1 cellular context compared by ENCODE assay signal in the genomic region with DNA sequence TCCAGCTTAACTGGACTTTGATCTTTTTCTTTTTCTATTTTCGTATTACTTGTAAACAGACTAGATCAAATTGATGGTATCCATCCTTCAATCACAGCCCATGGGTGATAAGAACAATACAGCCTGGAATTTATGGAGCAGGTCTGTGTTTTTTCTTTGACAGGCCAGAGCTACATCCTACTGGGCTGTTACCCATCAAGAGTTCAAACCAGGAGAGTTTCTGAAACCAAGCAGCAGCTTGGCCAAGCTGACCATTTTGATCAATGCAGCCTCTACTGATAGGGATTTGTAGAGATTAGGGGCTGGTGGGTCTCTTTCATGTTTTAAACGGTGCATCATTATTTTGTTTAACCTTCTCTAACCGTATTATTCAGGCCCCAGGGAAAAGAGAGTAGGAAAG.
TF ChIP-seq lines count a peak whose summit lies in the region.

No MANE protein-coding gene starts in this region.

TF ChIP-seq in SK-N-SH treated with all-trans-retinoic acid at 6 μM for 48 hours, 23 proteins besides CTCF, POLR2A, EP300 and RAD21 (continued from another document):
- TF ChIP-seq RARB (CRISPR knock-in tag; IDR thresholded peaks at IDR 0.05): 0 out of 2 replicates have a peak, but pooled peaks have one; percentile 19
- TF ChIP-seq ZFP3 (CRISPR knock-in tag; IDR thresholded peaks at IDR 0.05): peak; percentile 54; the same call in 1 of the 2 replicates
- 0 out of 2 replicates have a peak, but pooled peaks have one; percentile 38 for TF ChIP-seq PPARA (CRISPR knock-in tag; IDR thresholded peaks at IDR 0.05; ENCODE audit: borderline replicate concordance)
- TF ChIP-seq PATZ1 (CRISPR knock-in tag; IDR thresholded peaks at IDR 0.05; ENCODE audit: borderline replicate concordance): 0 out of 2 replicates have a peak, but pooled peaks have one; percentile 35
- no peak for TF ChIP-seq ZNF8 (CRISPR knock-in tag; IDR thresholded peaks at IDR 0.05)
